1 cellular context compared by ENCODE assay signal in the genomic region with DNA sequence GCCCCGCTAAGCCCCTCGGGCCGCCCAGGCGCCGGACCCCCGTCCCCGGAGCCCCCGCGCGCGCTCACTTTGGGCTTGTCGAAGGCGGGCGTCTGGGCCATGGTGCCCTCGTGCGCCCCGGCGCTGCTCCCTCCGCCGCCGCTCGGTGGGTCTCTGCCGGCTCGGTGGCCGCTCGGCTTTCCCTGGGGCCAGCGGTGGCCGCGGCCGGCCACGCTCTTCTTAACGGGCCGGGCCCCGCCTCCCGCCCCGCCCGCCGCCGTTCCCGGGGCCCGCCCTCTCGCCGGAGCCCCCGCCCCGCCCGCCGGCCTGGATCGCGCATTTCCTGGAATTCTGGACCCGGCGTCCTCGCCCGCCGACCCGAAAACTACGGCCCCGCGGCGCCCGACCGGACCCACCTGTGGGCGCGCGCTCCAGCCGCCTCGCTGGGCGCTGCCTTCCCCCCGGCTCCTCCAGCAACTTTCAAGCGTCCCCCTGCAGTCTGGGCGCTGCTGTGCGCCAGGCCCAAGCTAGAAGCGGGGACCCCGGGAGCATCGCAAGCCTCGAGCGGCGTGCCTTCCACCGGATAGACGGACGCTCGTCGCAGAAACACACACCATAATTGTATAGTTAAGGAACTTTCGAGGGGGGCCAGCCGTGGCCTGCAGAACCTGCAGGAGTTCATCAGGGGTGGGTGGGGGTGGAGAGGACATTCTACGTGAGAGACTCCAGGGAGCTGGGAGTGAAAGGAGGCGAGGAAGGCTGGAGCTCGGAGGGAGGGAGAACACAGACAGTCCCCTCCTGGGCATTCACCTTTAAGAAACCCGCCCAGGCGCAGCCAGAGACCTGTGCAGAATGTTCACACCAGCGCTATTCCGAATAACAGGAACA.
TF ChIP-seq lines count a peak whose summit lies in the region.

TSS of gene ADA (minus strand) at position 193 of the 867 bp plus-strand sequence. CDS start at position 101, 92 bp downstream.

TF ChIP-seq in HepG2, 621 proteins besides CTCF, POLR2A, EP300 and RAD21 (continued from another document and continues in another):
- no peak; the same call in 1 of the 2 replicates for TF ChIP-seq THRA (CRISPR knock-in tag; IDR thresholded peaks at IDR 0.05; ENCODE audit: borderline replicate concordance)
- TF ChIP-seq MBNL3 (CRISPR knock-in tag; conservative IDR thresholded peaks at IDR 0.05), result no peak
- TF ChIP-seq ZNF629 (CRISPR knock-in tag; conservative IDR thresholded peaks at IDR 0.05), result no peak
- TF ChIP-seq ZIK1 (CRISPR knock-in tag; IDR thresholded peaks at IDR 0.05; ENCODE audit: borderline replicate concordance, low read depth), result no peak
- TF ChIP-seq ZNF34 (CRISPR knock-in tag; IDR thresholded peaks at IDR 0.05; ENCODE audit: borderline replicate concordance), result 0 out of 2 replicates have a peak, but pooled peaks have one; percentile 61
- TF ChIP-seq ETV5 (CRISPR knock-in tag; IDR thresholded peaks at IDR 0.05; ENCODE audit: borderline replicate concordance), result peak; percentile 20; the same call in 1 of the 2 replicates
- no peak for TF ChIP-seq MXI1 (IDR thresholded peaks at IDR 0.05; ENCODE audit: borderline replicate concordance, low read depth, low read length)
- TF ChIP-seq ZNF530 (CRISPR knock-in tag; IDR thresholded peaks at IDR 0.05; ENCODE audit: low read depth), result no peak
- TF ChIP-seq KDM5B (CRISPR knock-in tag; IDR thresholded peaks at IDR 0.05; ENCODE audit: borderline replicate concordance), result no peak; the same call in 1 of the 2 replicates
- TF ChIP-seq TARDBP (CRISPR knock-in tag; IDR thresholded peaks at IDR 0.05), result no peak
- no peak for TF ChIP-seq ZKSCAN5 (CRISPR knock-in tag; IDR thresholded peaks at IDR 0.05)
- no peak for TF ChIP-seq JUNB (CRISPR knock-in tag; IDR thresholded peaks at IDR 0.05; ENCODE audit: borderline replicate concordance)
- no peak for TF ChIP-seq ZNF101 (CRISPR knock-in tag; IDR thresholded peaks at IDR 0.05; ENCODE audit: borderline replicate concordance, low read depth)
- TF ChIP-seq MAFG (CRISPR knock-in tag; IDR thresholded peaks at IDR 0.05), result no peak
- TF ChIP-seq ZHX1 (CRISPR knock-in tag; IDR thresholded peaks at IDR 0.05; ENCODE audit: low read depth), result 0 out of 2 replicates have a peak, but pooled peaks have one; percentile 46
- TF ChIP-seq ZNF776 (CRISPR knock-in tag; IDR thresholded peaks at IDR 0.05), result no peak
- no peak for TF ChIP-seq EZH2 (conservative IDR thresholded peaks at IDR 0.05; ENCODE audit: low read depth, low read length)
- TF ChIP-seq, protein P1, sequence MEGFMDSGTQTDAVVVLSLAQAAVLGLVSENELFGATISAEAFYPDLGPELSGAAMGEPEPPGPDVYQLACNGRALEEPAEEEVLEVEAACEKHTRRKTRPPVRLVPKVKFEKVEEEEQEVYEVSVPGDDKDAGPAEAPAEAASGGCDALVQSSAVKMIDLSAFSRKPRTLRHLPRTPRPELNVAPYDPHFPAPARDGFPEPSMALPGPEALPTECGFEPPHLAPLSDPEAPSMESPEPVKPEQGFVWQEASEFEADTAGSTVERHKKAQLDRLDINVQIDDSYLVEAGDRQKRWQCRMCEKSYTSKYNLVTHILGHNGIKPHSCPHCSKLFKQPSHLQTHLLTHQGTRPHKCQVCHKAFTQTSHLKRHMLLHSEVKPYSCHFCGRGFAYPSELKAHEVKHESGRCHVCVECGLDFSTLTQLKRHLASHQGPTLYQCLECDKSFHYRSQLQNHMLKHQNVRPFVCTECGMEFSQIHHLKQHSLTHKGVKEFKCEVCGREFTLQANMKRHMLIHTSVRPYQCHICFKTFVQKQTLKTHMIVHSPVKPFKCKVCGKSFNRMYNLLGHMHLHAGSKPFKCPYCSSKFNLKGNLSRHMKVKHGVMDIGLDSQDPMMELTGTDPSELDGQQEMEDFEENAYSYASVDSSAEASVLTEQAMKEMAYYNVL (CRISPR knock-in tag; IDR thresholded peaks at IDR 0.05; ENCODE audit: borderline replicate concordance), result no peak; the same call in 1 of the 2 replicates
- TF ChIP-seq, protein P2, sequence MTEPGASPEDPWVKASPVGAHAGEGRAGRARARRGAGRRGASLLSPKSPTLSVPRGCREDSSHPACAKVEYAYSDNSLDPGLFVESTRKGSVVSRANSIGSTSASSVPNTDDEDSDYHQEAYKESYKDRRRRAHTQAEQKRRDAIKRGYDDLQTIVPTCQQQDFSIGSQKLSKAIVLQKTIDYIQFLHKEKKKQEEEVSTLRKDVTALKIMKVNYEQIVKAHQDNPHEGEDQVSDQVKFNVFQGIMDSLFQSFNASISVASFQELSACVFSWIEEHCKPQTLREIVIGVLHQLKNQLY (CRISPR knock-in tag; IDR thresholded peaks at IDR 0.05), result no peak
- no peak for TF ChIP-seq ZNF138 (CRISPR knock-in tag; IDR thresholded peaks at IDR 0.05; ENCODE audit: low read depth)
- TF ChIP-seq SNAI1 (CRISPR knock-in tag; IDR thresholded peaks at IDR 0.05; ENCODE audit: borderline replicate concordance), result no peak
- TF ChIP-seq TCF7L2 (IDR thresholded peaks at IDR 0.05; ENCODE audit: low read depth, low read length), result no peak
- TF ChIP-seq ZNF549 (CRISPR knock-in tag; IDR thresholded peaks at IDR 0.05), result no peak
- peak; percentile 5; the same call in 1 of the 2 replicates for TF ChIP-seq TAF1 (CRISPR knock-in tag; IDR thresholded peaks at IDR 0.05)
- no peak for TF ChIP-seq XBP1 (CRISPR knock-in tag; IDR thresholded peaks at IDR 0.05)
- TF ChIP-seq FOXA1 (IDR thresholded peaks at IDR 0.05), result no peak
- TF ChIP-seq FOXA1 (CRISPR knock-in tag; IDR thresholded peaks at IDR 0.05), result no peak
- no peak; the same call in 1 of the 2 replicates for TF ChIP-seq ELF4 (CRISPR knock-in tag; IDR thresholded peaks at IDR 0.05; ENCODE audit: borderline replicate concordance)
- peak; percentile 43; the same call in 1 of the 2 replicates for TF ChIP-seq ZNF709 (CRISPR knock-in tag; IDR thresholded peaks at IDR 0.05)
- TF ChIP-seq PPARG (CRISPR knock-in tag; conservative IDR thresholded peaks at IDR 0.05), result 0 out of 2 replicates have a peak, but pooled peaks have one; percentile 25
- TF ChIP-seq ZBTB1 (CRISPR knock-in tag; IDR thresholded peaks at IDR 0.05; ENCODE audit: borderline replicate concordance), result no peak
- TF ChIP-seq MTF2 (CRISPR knock-in tag; IDR thresholded peaks at IDR 0.05; ENCODE audit: borderline replicate concordance), result no peak
- TF ChIP-seq TEF (CRISPR knock-in tag; IDR thresholded peaks at IDR 0.05), result no peak
- TF ChIP-seq KDM1A (CRISPR knock-in tag; IDR thresholded peaks at IDR 0.05), result no peak
- no peak for TF ChIP-seq ZNF337 (CRISPR knock-in tag; IDR thresholded peaks at IDR 0.05; ENCODE audit: borderline replicate concordance, low read depth)
- peak; percentile 27; the same call in 1 of the 2 replicates for TF ChIP-seq ZNF232 (CRISPR knock-in tag; IDR thresholded peaks at IDR 0.05; ENCODE audit: borderline replicate concordance)
- no peak for TF ChIP-seq GRHL1 (CRISPR knock-in tag; conservative IDR thresholded peaks at IDR 0.05)
- TF ChIP-seq DNMT3B (CRISPR knock-in tag; conservative IDR thresholded peaks at IDR 0.05), result no peak
- 0 out of 2 replicates have a peak, but pooled peaks have one; percentile 23 for TF ChIP-seq ZNF557 (CRISPR knock-in tag; IDR thresholded peaks at IDR 0.05)
- TF ChIP-seq, protein P3, sequence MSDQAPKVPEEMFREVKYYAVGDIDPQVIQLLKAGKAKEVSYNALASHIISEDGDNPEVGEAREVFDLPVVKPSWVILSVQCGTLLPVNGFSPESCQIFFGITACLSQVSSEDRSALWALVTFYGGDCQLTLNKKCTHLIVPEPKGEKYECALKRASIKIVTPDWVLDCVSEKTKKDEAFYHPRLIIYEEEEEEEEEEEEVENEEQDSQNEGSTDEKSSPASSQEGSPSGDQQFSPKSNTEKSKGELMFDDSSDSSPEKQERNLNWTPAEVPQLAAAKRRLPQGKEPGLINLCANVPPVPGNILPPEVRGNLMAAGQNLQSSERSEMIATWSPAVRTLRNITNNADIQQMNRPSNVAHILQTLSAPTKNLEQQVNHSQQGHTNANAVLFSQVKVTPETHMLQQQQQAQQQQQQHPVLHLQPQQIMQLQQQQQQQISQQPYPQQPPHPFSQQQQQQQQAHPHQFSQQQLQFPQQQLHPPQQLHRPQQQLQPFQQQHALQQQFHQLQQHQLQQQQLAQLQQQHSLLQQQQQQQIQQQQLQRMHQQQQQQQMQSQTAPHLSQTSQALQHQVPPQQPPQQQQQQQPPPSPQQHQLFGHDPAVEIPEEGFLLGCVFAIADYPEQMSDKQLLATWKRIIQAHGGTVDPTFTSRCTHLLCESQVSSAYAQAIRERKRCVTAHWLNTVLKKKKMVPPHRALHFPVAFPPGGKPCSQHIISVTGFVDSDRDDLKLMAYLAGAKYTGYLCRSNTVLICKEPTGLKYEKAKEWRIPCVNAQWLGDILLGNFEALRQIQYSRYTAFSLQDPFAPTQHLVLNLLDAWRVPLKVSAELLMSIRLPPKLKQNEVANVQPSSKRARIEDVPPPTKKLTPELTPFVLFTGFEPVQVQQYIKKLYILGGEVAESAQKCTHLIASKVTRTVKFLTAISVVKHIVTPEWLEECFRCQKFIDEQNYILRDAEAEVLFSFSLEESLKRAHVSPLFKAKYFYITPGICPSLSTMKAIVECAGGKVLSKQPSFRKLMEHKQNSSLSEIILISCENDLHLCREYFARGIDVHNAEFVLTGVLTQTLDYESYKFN (CRISPR knock-in tag; conservative IDR thresholded peaks at IDR 0.05), result no peak; the same call in 1 of the 2 replicates
- TF ChIP-seq ZSCAN21 (CRISPR knock-in tag; IDR thresholded peaks at IDR 0.05; ENCODE audit: borderline replicate concordance), result no peak
- TF ChIP-seq HNF4A (CRISPR knock-in tag; IDR thresholded peaks at IDR 0.05), result peak; percentile 36; the same call in 1 of the 2 replicates
- no peak for TF ChIP-seq U2AF1 (optimal IDR thresholded peaks at IDR 0.05; ENCODE audit: low read depth, low read length)
- no peak for TF ChIP-seq TFE3 (CRISPR knock-in tag; IDR thresholded peaks at IDR 0.05)
- TF ChIP-seq NCOA5 (CRISPR knock-in tag; IDR thresholded peaks at IDR 0.05), result no peak
- no peak for TF ChIP-seq JARID2 (CRISPR knock-in tag; IDR thresholded peaks at IDR 0.05; ENCODE audit: insufficient replicate concordance)
- TF ChIP-seq ZSCAN9 (CRISPR knock-in tag; IDR thresholded peaks at IDR 0.05; ENCODE audit: borderline replicate concordance), result no peak
- peak; percentile 70; the same call in 1 of the 2 replicates for TF ChIP-seq ZNF564 (CRISPR knock-in tag; IDR thresholded peaks at IDR 0.05)
- TF ChIP-seq ZFP36L2 (CRISPR knock-in tag; IDR thresholded peaks at IDR 0.05), result no peak; the same call in 1 of the 2 replicates
- no peak; the same call in 1 of the 2 replicates for TF ChIP-seq KDM4B (CRISPR knock-in tag; IDR thresholded peaks at IDR 0.05)
- TF ChIP-seq ZNF737 (CRISPR knock-in tag; IDR thresholded peaks at IDR 0.05; ENCODE audit: borderline replicate concordance), result no peak
- no peak for TF ChIP-seq BHLHE40 (IDR thresholded peaks at IDR 0.05; ENCODE audit: low read length)
